In genomic region chr1:243790404-243790803, GRCh38 we compare ENCODE assay signal across 30 cellular contexts. TPM values are rescaled to one million over a fixed set of nuclear protein-coding genes. Genes with fewer than 3 reads are reported as not detected.
DNase-seq lines count a peak whose midpoint lies in the region; ATAC-seq and TF ChIP-seq lines count a peak whose summit lies in the region.
"Had no signal": no experiment of that assay in that cellular context is flagged by ENCODE, and none has a peak within 500 bp of the region (broad histone marks: within the 10 kb centered on the region; RNA-seq: fewer than 3 reads in every experiment).

No MANE protein-coding gene starts in this region.

- H2BK5ac ChIP-seq in mesendoderm (ENCODE audit: low read length) = no peak overlapping the region

- H3K4me2 ChIP-seq in smooth muscle cell (peak overlapping the region; percentile 8), mesendoderm (ENCODE audit: low read length) (no peak overlapping the region)

- H3K9me3 ChIP-seq in right cardiac atrium (ENCODE audit: control insufficient read depth, low read length) (no peaks in the 10 kb centered on the region), heart left ventricle (no peaks in the 10 kb centered on the region), smooth muscle cell (replicated peaks; ENCODE audit: low read depth) (no peaks in the 10 kb centered on the region)
- H3K9me3 ChIP-seq: Peyer's patch, psoas muscle had no signal

- H2AFZ ChIP-seq in smooth muscle cell (ENCODE audit: low read depth) = no peak overlapping the region

- H3K9ac ChIP-seq in smooth muscle cell (ENCODE audit: low read depth) (no peak overlapping the region), mesendoderm (ENCODE audit: low read length) (no peak overlapping the region)

- TF ChIP-seq POLR2A in heart left ventricle (IDR thresholded peaks at IDR 0.05) = no peak

- no peak overlapping the region for H2AK5ac ChIP-seq in mesendoderm (ENCODE audit: low read length)

- peaks cover 82% of the 10 kb centered on the region for H4K20me1 ChIP-seq in smooth muscle cell (ENCODE audit: low read depth)

- intact Hi-C loops in right cardiac atrium (cut with DNase I) = loop anchor here in 1 of 4 donors (10.0 kb wide), 1 partner anchor 54 kb away; no protein-coding TSS in a partner anchor
- intact Hi-C loops in heart left ventricle (cut with DNase I) = no loop called here
- intact Hi-C loops in dorsolateral prefrontal cortex (cut with DNase I) = no loop called here

- H3K4me3 ChIP-seq in right cardiac atrium (ENCODE audit: low read length) = no peak overlapping the region
- H3K4me3 ChIP-seq in heart left ventricle = no peak overlapping the region
- no peak overlapping the region for H3K4me3 ChIP-seq in dorsolateral prefrontal cortex
- H3K4me3 ChIP-seq in smooth muscle cell = no peak overlapping the region
- H3K4me3 ChIP-seq in urinary bladder (ENCODE audit: low read depth, low read length) = no peak overlapping the region
- H3K4me3 ChIP-seq in mesendoderm (ENCODE audit: low read length) = no peak overlapping the region
- H3K4me3 ChIP-seq: Peyer's patch, psoas muscle had no signal

- H4K8ac ChIP-seq in mesendoderm (ENCODE audit: low read depth, low read length) = no peak overlapping the region

- H3K4me1 ChIP-seq in right cardiac atrium (ENCODE audit: control insufficient read depth, insufficient read depth, low read length) (peaks cover 18% of the 10 kb centered on the region), heart left ventricle (peaks cover 0 to 63% (median 36%) of the 10 kb centered on the region in 12 donors), smooth muscle cell (ENCODE audit: low read depth) (peaks cover 10% of the 10 kb centered on the region), urinary bladder (ENCODE audit: insufficient read depth) (no peaks in the 10 kb centered on the region), mesendoderm (ENCODE audit: control insufficient read depth, low read depth, low read length) (no peaks in the 10 kb centered on the region)
- H3K4me1 ChIP-seq: BE2C had no signal

- no peaks in the 10 kb centered on the region for H3K36me3 ChIP-seq in heart left ventricle
- H3K36me3 ChIP-seq in smooth muscle cell (ENCODE audit: low read depth) = no peaks in the 10 kb centered on the region
- peaks cover 1% of the 10 kb centered on the region for H3K36me3 ChIP-seq in urinary bladder (ENCODE audit: insufficient read depth)
- no peaks in the 10 kb centered on the region for H3K36me3 ChIP-seq in mesendoderm (ENCODE audit: control insufficient read depth, insufficient read depth, low read length)
- H3K36me3 ChIP-seq: BE2C, Peyer's patch had no signal

- H3K4ac ChIP-seq in mesendoderm (ENCODE audit: low read depth, low read length) = no peak overlapping the region

- H3K79me2 ChIP-seq in smooth muscle cell (ENCODE audit: low read depth) (peaks cover 48% of the 10 kb centered on the region), mesendoderm (ENCODE audit: control insufficient read depth, insufficient read depth, low read length) (no peaks in the 10 kb centered on the region)

- H3K56ac ChIP-seq in mesendoderm (ENCODE audit: low read length) = no peak overlapping the region

- H2BK120ac ChIP-seq in mesendoderm (ENCODE audit: low read depth, low read length) = no peak overlapping the region

- no peak overlapping the region for H2BK15ac ChIP-seq in mesendoderm (replicated peaks; ENCODE audit: low read depth)

- peak overlapping the region; percentile 66 for H3K27ac ChIP-seq in right cardiac atrium (ENCODE audit: low read length)
- peak overlapping the region in 5 of 12 donors; percentile 2 to 67 (median 30) for H3K27ac ChIP-seq in heart left ventricle
- peak overlapping the region in 31 of 59 donors; percentile 2 to 82 (median 48) for H3K27ac ChIP-seq in dorsolateral prefrontal cortex
- H3K27ac ChIP-seq in smooth muscle cell (ENCODE audit: low read depth) = peak overlapping the region; percentile 17
- H3K27ac ChIP-seq in urinary bladder (ENCODE audit: low read depth) = peak overlapping the region; percentile 23
- H3K27ac ChIP-seq in mesendoderm (ENCODE audit: low read depth, low read length) = no peak overlapping the region
- H3K27ac ChIP-seq: psoas muscle had no signal

- H3K23ac ChIP-seq in mesendoderm (ENCODE audit: low read length) = no peak overlapping the region

- no peaks in the 10 kb centered on the region for H3F3A ChIP-seq in smooth muscle cell (ENCODE audit: low read depth)

- no peak overlapping the region for H4K5ac ChIP-seq in mesendoderm (ENCODE audit: low read length)

- peak; percentile 39 to 44 for ATAC-seq in right cardiac atrium
- ATAC-seq in heart left ventricle = no peak
- ATAC-seq: HCT116, natural killer cell, psoas muscle had no signal

- DNase-seq in right cardiac atrium (no peak), heart left ventricle (no peak), dorsolateral prefrontal cortex (no peak), smooth muscle cell (lab: John Stamatoyannopoulos, UW; ENCODE audit: unreplicated experiment) (no peak), mesendoderm (no peak), islet precursor cell (no peak), AG20443 (ENCODE audit: low spot score) (no peak)
- DNase-seq: ACHN; activated CD4-positive, alpha-beta memory T cell treated with anti-CD3 and anti-CD28 coated beads, Interleukin-2, amount 10 ng/mL, durations not matched to agents 7 days and 5 days; activated CD4-positive, CD25-positive, alpha-beta regulatory T cell treated with anti-CD3 and anti-CD28 coated beads, Interleukin-2, amount 50 U/mL, for 72 hours; activated CD8-positive, alpha-beta memory T cell treated with anti-CD3 and anti-CD28 coated beads, Interleukin-2, amount 50 U/mL, for 4 hours; activated naive CD4-positive, alpha-beta T cell treated with anti-CD3 and anti-CD28 coated beads, Interleukin-2, amount 10 ng/mL, durations not matched to agents 7 days and 5 days; amygdala; BE2C; DMS53; IMR-90; MV-4-11; natural killer cell; NCI-H1436 treated with DMSO at 0.1 percent for 48 hours; NCI-H345; NCI-H82; nucleus accumbens; Peyer's patch; psoas muscle; SHP77 treated with DMSO at 0.1 percent for 48 hours; stimulated activated CD4-positive, alpha-beta T cell treated with anti-CD3 and anti-CD28 coated beads, Interleukin-15, amount 100 ng/mL, for 24 hours; stimulated activated CD4-positive, alpha-beta T cell treated with anti-CD3 and anti-CD28 coated beads, Interleukin-4, amount 100 ng/mL, for 4 hours; substantia nigra had no signal

- TF ChIP-seq CTCF in heart left ventricle (IDR thresholded peaks at IDR 0.05) = no peak
- TF ChIP-seq CTCF in dorsolateral prefrontal cortex (IDR thresholded peaks at IDR 0.05 in 54 of 56, conservative IDR thresholded peaks at IDR 0.05 in 2 of 56; ENCODE audit: low read depth in 1 of 56, partially characterized antibody in 56 of 56) = no peak
- no peak for TF ChIP-seq CTCF in smooth muscle cell (IDR thresholded peaks at IDR 0.05; ENCODE audit: borderline replicate concordance, insufficient read depth, poor library complexity, severe bottlenecking)

- peaks cover 8% of the 10 kb centered on the region for H3K79me1 ChIP-seq in mesendoderm (ENCODE audit: low read length)

- H3K27me3 ChIP-seq in right cardiac atrium (ENCODE audit: control insufficient read depth, insufficient read depth) = no peaks in the 10 kb centered on the region
- no peaks in the 10 kb centered on the region for H3K27me3 ChIP-seq in heart left ventricle
- no peaks in the 10 kb centered on the region for H3K27me3 ChIP-seq in dorsolateral prefrontal cortex
- H3K27me3 ChIP-seq in smooth muscle cell (ENCODE audit: low read depth) = no peaks in the 10 kb centered on the region
- no peaks in the 10 kb centered on the region for H3K27me3 ChIP-seq in mesendoderm (ENCODE audit: insufficient read depth, low read length, poor library complexity)
- H3K27me3 ChIP-seq: BE2C, Peyer's patch had no signal

- no peak overlapping the region for H3K18ac ChIP-seq in mesendoderm (ENCODE audit: low read length)

- whole genome bisulfite sequencing in right cardiac atrium = 40% methylated on average over 3 of the region's 3 CpGs
- 51 to 59% (median 57%) methylated on average over 3 of the region's 3 CpGs for WGBS in heart left ventricle, 4 donors
- 29% methylated on average over 3 of the region's 3 CpGs for WGBS in smooth muscle cell (ENCODE audit: low lambda C conversion rate)
- WGBS in urinary bladder = 87% methylated on average over 3 of the region's 3 CpGs
- WGBS in mesendoderm (ENCODE audit: extremely low coverage, insufficient coverage, low lambda C conversion rate) = no CpG with 5 or more reads among the region's 3 CpGs

RNA-seq across cellular contexts. Expression of gene AKT3, which starts 59.6 kb away (rescaled TPM):
- total RNA-seq in right cardiac atrium (10 to 100 TPM; 37.0 to 61.2 (median 52.5) TPM), heart left ventricle (10 to 100 TPM; 12.1 to 27.9 (median 19.9) TPM), dorsolateral prefrontal cortex (100 to 1,000 TPM; 292 to 619 (median 420) TPM), smooth muscle cell (32.3 and 41.1 TPM in 2 replicates), urinary bladder (94.3 TPM)
- polyA plus RNA-seq in right cardiac atrium (8.4 TPM), heart left ventricle (1 to 10 TPM; 3.2 to 8.6 TPM), smooth muscle cell (5.5 and 6.8 TPM in 2 replicates), urinary bladder (43.0 TPM)
- polyA plus RNA-seq in mesendoderm (2013, experiment 1 of 2) = 9.7 TPM
- 10.8 TPM for polyA plus RNA-seq in mesendoderm (2013, experiment 2 of 2)

Comparison
In these comparisons a context has a peak if more than half of its experiments do, and no peak if none do; other contexts are left out.
1. ATAC-seq: peak in right cardiac atrium (2 of 2); none in heart left ventricle (0 of 4).